16 cellular contexts compared by ENCODE assay signal in the genomic region with DNA sequence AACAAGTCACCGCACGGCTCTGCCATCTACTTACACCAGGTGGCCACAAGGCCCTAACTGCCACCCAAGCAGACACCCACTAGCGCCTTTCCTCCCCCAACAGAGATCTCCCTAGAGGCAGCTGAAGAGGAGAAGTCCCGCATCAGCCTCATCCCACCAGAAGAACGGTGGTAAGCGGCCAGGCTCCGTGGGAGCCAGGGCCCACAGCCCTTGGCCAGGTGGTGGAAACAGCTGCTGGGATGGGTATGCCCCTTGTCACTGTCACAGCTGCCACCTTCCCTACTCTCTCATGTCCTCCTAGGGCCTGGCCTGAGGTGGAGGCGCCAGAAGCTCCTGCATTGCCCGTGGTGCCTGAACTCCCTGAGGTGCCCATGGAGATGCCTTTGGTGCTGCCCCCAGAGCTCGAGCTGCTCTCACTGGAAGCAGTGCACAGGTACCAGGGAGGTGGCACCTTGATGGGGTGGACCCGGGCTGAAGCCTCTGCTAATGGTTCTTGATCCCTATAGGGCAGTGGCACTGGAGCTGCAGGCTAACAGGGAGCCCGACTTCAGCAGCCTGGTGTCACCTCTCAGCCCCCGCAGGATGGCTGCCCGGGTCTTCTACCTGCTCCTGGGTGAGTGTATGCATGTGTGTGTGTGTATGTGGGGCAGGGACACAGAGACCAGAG. TPM values are rescaled to one million over a fixed set of nuclear protein-coding genes. Genes with fewer than 3 reads are reported as not detected.
DNase-seq lines count a peak whose midpoint lies in the region.
"Had no signal": no experiment of that assay in that cellular context is flagged by ENCODE, and none has a peak within 500 bp of the region (broad histone marks: within the 10 kb centered on the region; RNA-seq: fewer than 3 reads in every experiment).

No MANE protein-coding gene starts in this region.

- no peak overlapping the region for H3K4me3 Mint-ChIP-seq in CD8-positive, alpha-beta memory T cell
- H3K4me3 Mint-ChIP-seq: naive B cell; T-helper 2 cell treated with Interferon-gamma antibody and Interleukin-4, amounts not matched to agents 5 μg/mL and 100 μg/mL, for 36 hours had no signal

- no peaks in the 10 kb centered on the region for H3K9me3 Mint-ChIP-seq in CD8-positive, alpha-beta memory T cell
- H3K9me3 Mint-ChIP-seq: naive B cell; T-helper 2 cell treated with Interferon-gamma antibody and Interleukin-4, amounts not matched to agents 5 μg/mL and 100 μg/mL, for 36 hours had no signal

- H3K4me1 ChIP-seq in stomach smooth muscle (ENCODE audit: control insufficient read depth, insufficient read depth, low read length), result peaks cover 6% of the 10 kb centered on the region
- no peaks in the 10 kb centered on the region for H3K4me1 ChIP-seq in CD8-positive, alpha-beta memory T cell (ENCODE audit: insufficient read depth, low read length)

- 86 to 92% (median 89%) methylated on average over 14 of the region's 14 CpGs for WGBS in adipose tissue, 3 donors

- H3K27ac ChIP-seq in adipose tissue (ENCODE audit: low read depth, low read length), result peak overlapping the region; percentile 41
- H3K27ac ChIP-seq in layer of hippocampus (ENCODE audit: low read depth, low read length), result peak overlapping the region; percentile 69
- H3K27ac ChIP-seq in stomach smooth muscle (ENCODE audit: low read length), result peak overlapping the region; percentile 76
- no peak overlapping the region for H3K27ac ChIP-seq in CD8-positive, alpha-beta memory T cell (ENCODE audit: low read depth, low read length)
- H3K27ac ChIP-seq: 22Rv1 had no signal

- CTCF ChIA-PET in CD8-positive, alpha-beta memory T cell (lab: Charles Lee), result interaction anchor here (0.9 to 2.7 kb wide), 3 partner anchors 9 to 70 kb away, joined by 3 to 16 read pairs (median 4); partner anchors contain the start of gene IRF9

- peaks cover 0 to 91% (median 8%) of the 10 kb centered on the region in 3 donors for H3K36me3 Mint-ChIP-seq in CD8-positive, alpha-beta memory T cell

- H3K27ac Mint-ChIP-seq in CD8-positive, alpha-beta memory T cell, result peak overlapping the region in 3 of 8 donors; percentile 22 to 90 (median 23)

- H3K27me3 ChIP-seq in layer of hippocampus (ENCODE audit: control insufficient read depth, insufficient read depth, low read length) (no peaks in the 10 kb centered on the region), stomach smooth muscle (ENCODE audit: control insufficient read depth in 1 of 2, insufficient read depth in 2 of 2, low read length in 2 of 2) (no peaks in the 10 kb centered on the region)
- no peaks in the 10 kb centered on the region for H3K27me3 ChIP-seq in CD8-positive, alpha-beta memory T cell (ENCODE audit: insufficient read depth, low read length, poor library complexity, severe bottlenecking)

- peak overlapping the region; percentile 5 to 40 for H3K9ac ChIP-seq in stomach smooth muscle (ENCODE audit: low read length in 2 of 2)

- DNase-seq in DMS 273 (lab: John Stamatoyannopoulos, UW; ENCODE audit: unreplicated experiment) (peak; percentile 66), DMS 273 treated with DMSO at 0.1 percent for 48 hours (lab: John Stamatoyannopoulos, UW) (no peak), glomerular visceral epithelial cell (ENCODE audit: extremely low spot score) (no peak), hepatic stellate cell (ENCODE audit: low spot score) (no peak)
- no peak for DNase-seq in CD8-positive, alpha-beta memory T cell
- DNase-seq: activated T-cell treated with anti-CD3 and anti-CD28 coated beads, Interleukin-2, amount 50 U/mL, for 48 hours; GDM1; naive B cell; NCI-H1417; stimulated activated CD4-positive, alpha-beta T cell treated with anti-CD3 and anti-CD28 coated beads, Interleukin-4, amount 100 ng/mL, for 4 hours had no signal

- no peak overlapping the region for H3K4me3 ChIP-seq in stomach smooth muscle (ENCODE audit: low read length in 2 of 2)
- H3K4me3 ChIP-seq in CD8-positive, alpha-beta memory T cell (ENCODE audit: low read length), result no peak overlapping the region

- H3K4me1 Mint-ChIP-seq in CD8-positive, alpha-beta memory T cell, result peaks cover 10 to 14% (median 14%) of the 10 kb centered on the region in 3 donors

- POLR2A ChIA-PET in CD8-positive, alpha-beta memory T cell (lab: Charles Lee), result no interaction called here

- H3K9me3 ChIP-seq in stomach smooth muscle (ENCODE audit: control insufficient read depth in 2 of 2, low read length in 2 of 2), result no peaks in the 10 kb centered on the region
- no peaks in the 10 kb centered on the region for H3K9me3 ChIP-seq in CD8-positive, alpha-beta memory T cell (ENCODE audit: low read length)

- no peaks in the 10 kb centered on the region for H3K27me3 Mint-ChIP-seq in CD8-positive, alpha-beta memory T cell
- H3K27me3 Mint-ChIP-seq: naive B cell had no signal

- peaks cover 21 to 37% of the 10 kb centered on the region in 2 donors for H3K36me3 ChIP-seq in stomach smooth muscle (ENCODE audit: control insufficient read depth in 2 of 2, insufficient read depth in 2 of 2, low read length in 2 of 2)
- peaks cover 24% of the 10 kb centered on the region for H3K36me3 ChIP-seq in CD8-positive, alpha-beta memory T cell (ENCODE audit: insufficient read depth, low read length)

RNA-seq across cellular contexts. Expression of gene REC8, which starts 7.5 kb away (rescaled TPM):
- polyA plus RNA-seq in adipose tissue, result 10 to 100 TPM in 1 of 3 donors, 1 to 10 TPM in 2; 3.9 to 19.8 (median 9.4) TPM
- total RNA-seq in CD8-positive, alpha-beta memory T cell, result 10 to 100 TPM; 24.5 to 26.7 TPM
- polyA plus RNA-seq in CD8-positive, alpha-beta memory T cell, result 10.0 TPM

RNA-seq across cellular contexts. Expression of gene IPO4, which starts 9.2 kb away (rescaled TPM):
- 10 to 100 TPM; 11.7 to 36.1 (median 26.7) TPM for polyA plus RNA-seq in adipose tissue
- 100 to 1,000 TPM; 164 to 172 TPM for total RNA-seq in CD8-positive, alpha-beta memory T cell
- polyA plus RNA-seq in CD8-positive, alpha-beta memory T cell, result 20.9 TPM

RNA-seq across cellular contexts. Expression of gene TM9SF1, which starts 15.8 kb away (rescaled TPM):
- 10 to 100 TPM; 13.6 to 44.0 (median 37.7) TPM for polyA plus RNA-seq in adipose tissue
- 10 to 100 TPM; 31.3 to 34.0 TPM for total RNA-seq in CD8-positive, alpha-beta memory T cell
- 30.0 TPM for polyA plus RNA-seq in CD8-positive, alpha-beta memory T cell

RNA-seq across cellular contexts. Expression of gene IRF9, which starts 18.4 kb away (rescaled TPM):
- polyA plus RNA-seq in adipose tissue, result 10 to 100 TPM; 36.3 to 79.1 (median 42.5) TPM
- total RNA-seq in CD8-positive, alpha-beta memory T cell, result 10 to 100 TPM; 62.0 to 68.6 TPM
- 91.7 TPM for polyA plus RNA-seq in CD8-positive, alpha-beta memory T cell

RNA-seq across cellular contexts. Expression of gene TSSK4, which starts 26.1 kb away (rescaled TPM):
- polyA plus RNA-seq in adipose tissue, result under 1 TPM in 2 of 3 donors, not detected in 1; 0.05 to 0.06 TPM
- under 1 TPM; 0.26 to 0.44 TPM for total RNA-seq in CD8-positive, alpha-beta memory T cell
- 1.2 TPM for polyA plus RNA-seq in CD8-positive, alpha-beta memory T cell
- total RNA-seq: dermis blood vessel endothelial cell had no signal
